24 cellular contexts compared by ENCODE assay signal in the genomic region with DNA sequence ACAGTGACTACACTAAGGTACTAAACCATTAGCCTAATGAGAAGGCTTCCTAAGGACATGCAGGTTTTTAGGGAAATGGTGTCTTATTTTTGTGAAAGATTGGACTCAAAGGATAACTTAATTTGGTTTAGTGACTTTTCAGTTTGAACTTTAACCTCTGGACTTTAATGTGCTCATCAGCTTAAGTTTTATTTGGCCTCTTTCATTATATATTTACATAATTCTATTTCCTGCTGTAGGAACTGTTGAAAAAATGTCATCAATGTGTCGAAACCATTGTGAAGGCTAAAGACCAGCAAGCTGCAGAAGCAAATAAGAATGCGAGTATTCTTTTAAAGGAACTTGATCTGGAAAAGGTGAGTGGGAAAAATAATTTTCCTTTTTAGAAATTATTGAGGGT. TPM values are rescaled to one million over a fixed set of nuclear protein-coding genes. Genes with fewer than 3 reads are reported as not detected.
"Had no signal": no experiment of that assay in that cellular context is flagged by ENCODE, and none has a peak within 500 bp of the region (broad histone marks: within the 10 kb centered on the region; RNA-seq: fewer than 3 reads in every experiment).

No MANE protein-coding gene starts in this region.

- ATAC-seq: foreskin keratinocyte, gastroesophageal sphincter, heart left ventricle, lower lobe of right lung, mucosa of descending colon had no signal

- H3K4me1 ChIP-seq: esophagus muscularis mucosa, foreskin keratinocyte, gastroesophageal sphincter, heart left ventricle, left ventricle myocardium inferior, lower lobe of right lung had no signal

- DNase-seq: dermis blood vessel endothelial cell; dorsolateral prefrontal cortex; effector CD4-positive, alpha-beta T cell; effector memory CD4-positive, alpha-beta T cell; foreskin keratinocyte; heart left ventricle; hypothalamus; immature natural killer cell; islet precursor cell; kidney; kidney glomerular epithelial cell; left ventricle myocardium inferior; lower lobe of right lung; mesenchymal stem cell; mucosa of descending colon; naive B cell had no signal

- H3K4me3 ChIP-seq: coronary artery, dorsolateral prefrontal cortex, esophagus muscularis mucosa, gastroesophageal sphincter, heart left ventricle, hepatocyte, left ventricle myocardium inferior, lower lobe of right lung, mucosa of descending colon had no signal

- FAIRE-seq: colon, endothelial cell of umbilical vein, frontal cortex, kidney had no signal

- H2AFZ ChIP-seq: hepatocyte had no signal

- H3K4me2 ChIP-seq: hepatocyte had no signal

- H3K9me3 ChIP-seq: esophagus muscularis mucosa, gastroesophageal sphincter, heart left ventricle, left ventricle myocardium inferior, lower lobe of right lung, mucosa of descending colon had no signal

- H3K27ac ChIP-seq: coronary artery, dorsolateral prefrontal cortex, esophagus muscularis mucosa, gastroesophageal sphincter, heart left ventricle, hepatocyte, left ventricle myocardium inferior, lower lobe of right lung had no signal

- H3K79me2 ChIP-seq: hepatocyte had no signal

- H3K27me3 ChIP-seq: dorsolateral prefrontal cortex, esophagus muscularis mucosa, foreskin keratinocyte, gastroesophageal sphincter, heart left ventricle, hepatocyte had no signal

RNA-seq across cellular contexts. Expression of gene EIF4EBP3, which starts 34.3 kb away (rescaled TPM):
- total RNA-seq: frontal cortex, myocyte had no signal
